In the genomic region with DNA sequence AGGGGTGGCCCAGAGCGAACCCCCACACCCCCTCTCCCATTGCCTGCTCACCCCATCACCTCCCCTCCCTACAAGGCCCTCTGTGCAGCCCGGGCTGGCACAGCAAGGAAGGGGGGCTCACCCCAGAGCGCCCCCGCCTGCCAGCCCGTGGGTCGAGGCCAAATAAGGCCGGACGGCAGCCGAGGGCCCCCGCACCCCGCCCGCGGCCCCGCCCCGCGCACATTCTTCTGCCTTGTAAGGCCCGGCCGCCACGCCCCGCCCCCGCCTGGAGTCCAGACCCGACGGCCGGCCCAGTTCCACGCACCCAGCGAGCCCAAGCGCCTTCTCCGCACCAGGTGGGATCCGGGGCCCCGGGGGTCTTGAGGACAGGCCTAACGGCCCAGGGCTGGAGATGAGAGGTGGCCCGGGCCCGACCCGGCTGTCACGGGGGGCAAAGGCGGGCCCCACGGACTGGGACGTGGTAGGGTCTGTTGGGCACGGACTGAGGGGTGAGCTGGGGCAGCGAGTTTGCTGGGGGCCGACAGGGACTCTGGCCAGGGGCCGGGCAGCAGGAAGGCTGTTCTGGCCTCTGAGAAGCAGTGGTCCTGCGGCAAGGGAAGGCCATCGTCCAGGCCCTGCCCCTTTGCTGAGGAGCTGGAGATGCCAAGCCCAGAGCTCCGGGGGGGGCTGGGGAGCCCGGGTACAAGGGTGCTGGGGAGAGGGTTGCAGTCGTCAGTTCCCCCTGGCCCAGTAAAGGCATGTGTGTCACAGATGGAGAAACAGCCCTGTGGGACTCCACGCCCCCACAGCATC, we compare ENCODE assay signal across 10 cellular contexts. TPM values are rescaled to one million over a fixed set of nuclear protein-coding genes. Genes with fewer than 3 reads are reported as not detected.
DNase-seq lines count a peak whose midpoint lies in the region; ATAC-seq, FAIRE-seq and TF ChIP-seq lines count a peak whose summit lies in the region.
"Had no signal": no experiment of that assay in that cellular context is flagged by ENCODE, and none has a peak within 500 bp of the region (broad histone marks: within the 10 kb centered on the region; RNA-seq: fewer than 3 reads in every experiment).

Gene MYL9, plus strand, starts transcription at position 293 of the 792 bp plus-strand sequence. CDS start 3,366 bp downstream, outside the sequence.

- TF ChIP-seq CTCF in bronchial epithelial cell (IDR thresholded peaks at IDR 0.05; ENCODE audit: insufficient read depth, low read length, severe bottlenecking) (no peak), smooth muscle cell (IDR thresholded peaks at IDR 0.05; ENCODE audit: borderline replicate concordance, insufficient read depth, poor library complexity, severe bottlenecking) (no peak)

- WGBS in smooth muscle cell (ENCODE audit: low lambda C conversion rate): 2% methylated on average over 31 of the region's 48 CpGs

- peaks cover 32% of the 10 kb centered on the region for H3F3A ChIP-seq in smooth muscle cell (ENCODE audit: low read depth)

- peaks cover 53% of the 10 kb centered on the region for H3K79me2 ChIP-seq in smooth muscle cell (ENCODE audit: low read depth)

- ATAC-seq in activated naive CD4-positive, alpha-beta T cell treated with anti-CD3 and anti-CD28 coated beads, Interleukin-2, amount 50 U/mL, for 72 hours: peak; percentile 49 to 52
- ATAC-seq in HG02840 (IDR thresholded peaks at IDR 0.05; ENCODE audit: low FRiP score, unreplicated experiment): no peak
- ATAC-seq in GM21737 (IDR thresholded peaks at IDR 0.05; ENCODE audit: unreplicated experiment): no peak
- no peak for ATAC-seq in GM19351 (IDR thresholded peaks at IDR 0.05; ENCODE audit: unreplicated experiment)

- H3K4me2 ChIP-seq in smooth muscle cell: peak within 1 kb of the TSS; percentile 91

- H3K4me1 ChIP-seq in smooth muscle cell (ENCODE audit: low read depth): peaks cover 26% of the 10 kb centered on the region

- H3K9ac ChIP-seq in smooth muscle cell (ENCODE audit: low read depth): peak within 1 kb of the TSS; percentile 89

- no peaks in the 10 kb centered on the region for H3K36me3 Mint-ChIP-seq in activated naive CD4-positive, alpha-beta T cell treated with anti-CD3 and anti-CD28 coated beads, Interleukin-2, amount 50 U/mL, for 72 hours

- peak in 1 of 2 donors; percentile 12 for DNase-seq in activated naive CD4-positive, alpha-beta T cell treated with anti-CD3 and anti-CD28 coated beads, Interleukin-2, amount 50 U/mL, for 72 hours (ENCODE audit: low spot score in 2 of 2)
- DNase-seq in activated naive CD4-positive, alpha-beta T cell (lab: John Stamatoyannopoulos, UW): no peak
- DNase-seq in bronchial epithelial cell (ENCODE audit: low read depth) (no peak), islet precursor cell (peak; percentile 94), smooth muscle cell (lab: John Stamatoyannopoulos, UW; ENCODE audit: unreplicated experiment) (peak; percentile 68)
- DNase-seq: DND-41 had no signal

- FAIRE-seq in bronchial epithelial cell (lab: Jason Lieb, UNC): no peak

- peaks cover 2% of the 10 kb centered on the region for H3K27me3 ChIP-seq in bronchial epithelial cell (ENCODE audit: control insufficient read depth, insufficient read depth, low read length)
- H3K27me3 ChIP-seq in smooth muscle cell (ENCODE audit: low read depth): no peaks in the 10 kb centered on the region

- H3K27ac Mint-ChIP-seq in activated naive CD4-positive, alpha-beta T cell treated with anti-CD3 and anti-CD28 coated beads, Interleukin-2, amount 50 U/mL, for 72 hours: no peak within 1 kb of the TSS
- H3K27ac Mint-ChIP-seq: stimulated activated naive CD8-positive, alpha-beta T cell treated with anti-CD3 and anti-CD28 coated beads, Interleukin-15, Interleukin-2, amounts not matched to agents 100 ng/mL and 50 ng/mL, for 24 hours had no signal

- H3K27ac ChIP-seq in smooth muscle cell (ENCODE audit: low read depth): peak within 1 kb of the TSS; percentile 79

- H3K4me3 ChIP-seq in bronchial epithelial cell (ENCODE audit: low read depth, low read length): peak within 1 kb of the TSS; percentile 58
- H3K4me3 ChIP-seq in smooth muscle cell: peak within 1 kb of the TSS; percentile 86

- H3K9me3 Mint-ChIP-seq in activated naive CD4-positive, alpha-beta T cell treated with anti-CD3 and anti-CD28 coated beads, Interleukin-2, amount 50 U/mL, for 72 hours: no peaks in the 10 kb centered on the region
- H3K9me3 Mint-ChIP-seq: stimulated activated naive CD8-positive, alpha-beta T cell treated with anti-CD3 and anti-CD28 coated beads, Interleukin-15, Interleukin-2, amounts not matched to agents 100 ng/mL and 50 ng/mL, for 24 hours had no signal

- H3K9me3 ChIP-seq in smooth muscle cell (replicated peaks; ENCODE audit: low read depth): no peaks in the 10 kb centered on the region

- H4K20me1 ChIP-seq in smooth muscle cell (ENCODE audit: low read depth): peaks cover 49% of the 10 kb centered on the region

- H2AFZ ChIP-seq in smooth muscle cell (ENCODE audit: low read depth): peak within 1 kb of the TSS; percentile 68

- H3K36me3 ChIP-seq in bronchial epithelial cell (ENCODE audit: control insufficient read depth, insufficient read depth, low read length): no peaks in the 10 kb centered on the region
- H3K36me3 ChIP-seq in smooth muscle cell (ENCODE audit: low read depth): no peaks in the 10 kb centered on the region

RNA-seq across cellular contexts. Expression of gene MYL9, which starts in this region (rescaled TPM):
- under 1 TPM; 0.57 to 0.95 TPM for total RNA-seq in activated naive CD4-positive, alpha-beta T cell treated with anti-CD3 and anti-CD28 coated beads, Interleukin-2, amount 50 U/mL, for 72 hours
- total RNA-seq in bronchial epithelial cell: 0.53 and 0.90 TPM in 2 replicates
- total RNA-seq in smooth muscle cell: 185 and 198 TPM in 2 replicates
- 993 and 1,109 TPM in 2 replicates for polyA plus RNA-seq in smooth muscle cell

Comparison
In these comparisons a context has a peak if more than half of its experiments do, and no peak if none do; other contexts are left out.
1. RNA of gene MYL9 (total RNA-seq): 185 to 198 TPM in smooth muscle cell; 0.57 to 0.95 TPM in activated naive CD4-positive, alpha-beta T cell treated with anti-CD3 and anti-CD28 coated beads, Interleukin-2, amount 50 U/mL, for 72 hours and 0.53 to 0.90 TPM in bronchial epithelial cell; every median in the first group is over 10 times any median in the second.
2. Peak in ATAC-seq in activated naive CD4-positive, alpha-beta T cell treated with anti-CD3 and anti-CD28 coated beads, Interleukin-2, amount 50 U/mL, for 72 hours; RNA of the gene not detected or under 1 TPM.
3. DNase-seq: peak in islet precursor cell (single experiment) and smooth muscle cell (single experiment); none in activated naive CD4-positive, alpha-beta T cell (0 of 4) and bronchial epithelial cell (single experiment).